ENCODE assay signal across 22 cellular contexts in genomic region chr15:100926971-100927756, GRCh38. TPM values are rescaled to one million over a fixed set of nuclear protein-coding genes. Genes with fewer than 3 reads are reported as not detected.
DNase-seq lines count a peak whose midpoint lies in the region; ATAC-seq and TF ChIP-seq lines count a peak whose summit lies in the region.
"Had no signal": no experiment of that assay in that cellular context is flagged by ENCODE, and none has a peak within 500 bp of the region (broad histone marks: within the 10 kb centered on the region; RNA-seq: fewer than 3 reads in every experiment).

No MANE protein-coding gene starts in this region.

- peak; percentile 34 for ATAC-seq in GM18868 (IDR thresholded peaks at IDR 0.05; ENCODE audit: unreplicated experiment)
- ATAC-seq in GM21576 (IDR thresholded peaks at IDR 0.05; ENCODE audit: unreplicated experiment): peak; percentile 36
- peak; percentile 56 for ATAC-seq in HG03460 (IDR thresholded peaks at IDR 0.05; ENCODE audit: unreplicated experiment)
- no peak for ATAC-seq in HG03045 (IDR thresholded peaks at IDR 0.05; ENCODE audit: unreplicated experiment)
- no peak for ATAC-seq in GM18867 (IDR thresholded peaks at IDR 0.05; ENCODE audit: unreplicated experiment)
- ATAC-seq: sciatic nerve had no signal

- H3K27ac ChIP-seq in A673 (ENCODE audit: low read depth, low read length, poor library complexity, severe bottlenecking): no peak overlapping the region
- H3K27ac ChIP-seq: HL-60, neural progenitor cell, SJSA1, thyroid gland had no signal

- BruUV-seq in A673 (replicated peaks; lab: Mats Ljungman, UMichigan): no TSS peak

- H3K36me3 ChIP-seq in A673 (ENCODE audit: insufficient read depth, low read length, poor library complexity, severe bottlenecking): no peaks in the 10 kb centered on the region
- H3K36me3 ChIP-seq: neural progenitor cell, thyroid gland had no signal

- no peak overlapping the region for H3K4me3 ChIP-seq in A673 (ENCODE audit: low read depth, low read length, poor library complexity, severe bottlenecking)
- H3K4me3 ChIP-seq: GM23338, neural progenitor cell, SJSA1, thyroid gland had no signal

- DNase-seq in germinal center (ENCODE audit: low spot score) (peak; percentile 72), DMS153 (lab: John Stamatoyannopoulos, UW) (no peak), A673 (ENCODE audit: low spot score) (no peak)
- DNase-seq: activated naive CD8-positive, alpha-beta T cell treated with anti-CD3 and anti-CD28 coated beads for 36 hours; activated T-cell treated with anti-CD3 and anti-CD28 coated beads, Interleukin-2, amount 50 U/mL, for 48 hours; dermis blood vessel endothelial cell; KG1; kidney glomerular epithelial cell; NCI-H1417; stimulated activated CD4-positive, alpha-beta T cell treated with anti-CD3 and anti-CD28 coated beads, Interleukin-2, amount 100 ng/mL, for 24 hours; thyroid gland had no signal

- CTCF ChIA-PET in A673 (lab: Charles Lee): no interaction called here

- intact Hi-C loops in A673 (cut with micrococcal nuclease; ENCODE audit: unreplicated experiment): no loop called here

- no peak for TF ChIP-seq CTCF in A673 (conservative IDR thresholded peaks at IDR 0.05; ENCODE audit: low read depth, low read length)

- no peaks in the 10 kb centered on the region for H3K9me3 ChIP-seq in A673 (ENCODE audit: low read depth, low read length, poor library complexity, severe bottlenecking)
- H3K9me3 ChIP-seq: SJSA1, thyroid gland had no signal

- POLR2A ChIA-PET in A673 (lab: Charles Lee; ENCODE audit: low non-redundant PET): no interaction called here

- H3K4me1 ChIP-seq in A673 (ENCODE audit: insufficient read depth, low read length, poor library complexity, severe bottlenecking): no peaks in the 10 kb centered on the region

- H3K27me3 ChIP-seq in A673 (replicated peaks; ENCODE audit: insufficient read depth, low read depth, low read length, poor library complexity): peaks cover 2% of the 10 kb centered on the region
- H3K27me3 ChIP-seq: SJSA1, thyroid gland had no signal

RNA-seq across cellular contexts. Expression of gene LRRK1, which starts 8.0 kb away (rescaled TPM):
- 7.7 TPM in 2 replicates for total RNA-seq in A673 (2021)

RNA-seq across cellular contexts. Expression of gene ALDH1A3, which starts 47.5 kb away (rescaled TPM):
- total RNA-seq in A673 (2021): 0.19 and 0.50 TPM in 2 replicates
- total RNA-seq: activated naive CD8-positive, alpha-beta T cell treated with anti-CD3 and anti-CD28 coated beads for 36 hours; mesothelial cell of epicardium had no signal

Comparison
In these comparisons a context has a peak if more than half of its experiments do, and no peak if none do; other contexts are left out.
1. ATAC-seq: peak in GM18868 (single experiment), GM21576 (single experiment) and HG03460 (single experiment); none in HG03045 (single experiment) and GM18867 (single experiment).